Comparison of ENCODE assay signal across 16 cellular contexts in the genomic region with DNA sequence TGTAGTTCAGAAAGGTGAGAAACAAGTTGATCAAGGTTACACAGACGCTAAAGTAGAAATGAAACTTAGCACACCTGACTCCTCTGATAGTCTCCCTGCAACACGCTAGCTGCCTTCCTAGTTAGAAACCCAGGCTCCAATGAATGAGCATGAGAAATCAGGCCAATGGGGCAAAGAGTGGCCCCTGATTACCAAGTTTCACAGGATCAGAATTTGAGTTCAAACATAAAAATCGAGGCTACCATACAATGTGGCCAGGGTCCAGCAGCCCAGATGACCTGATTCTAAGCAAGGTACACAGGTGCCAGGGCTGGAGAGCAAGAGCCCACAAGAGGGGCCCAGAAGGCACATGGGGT. TPM values are rescaled to one million over a fixed set of nuclear protein-coding genes. Genes with fewer than 3 reads are reported as not detected.
A peak's percentile ranks its signal among the peaks of the same experiment; 100 is the strongest.
DNase-seq lines count a peak whose midpoint lies in the region; ATAC-seq and TF ChIP-seq lines count a peak whose summit lies in the region.
"Had no signal": no experiment of that assay in that cellular context is flagged by ENCODE, and none has a peak within 500 bp of the region (broad histone marks: within the 10 kb centered on the region; RNA-seq: fewer than 3 reads in every experiment).

No MANE protein-coding gene starts in this region.

- H3K9me3 ChIP-seq in colonic mucosa: no peaks in the 10 kb centered on the region
- H3K9me3 ChIP-seq in sigmoid colon: no peaks in the 10 kb centered on the region
- H3K9me3 ChIP-seq: upper lobe of right lung had no signal

- H3K4me3 ChIP-seq in colonic mucosa (no peak overlapping the region), sigmoid colon (no peak overlapping the region)
- H3K4me3 ChIP-seq: lung, upper lobe of right lung had no signal

- intact Hi-C loops in colonic mucosa (cut with DNase I): no loop called here
- intact Hi-C loops in sigmoid colon (cut with DNase I): no loop called here

- H3K9ac ChIP-seq in colonic mucosa (ENCODE audit: low read depth in 2 of 2, low read length in 2 of 2): no peak overlapping the region

- no peaks in the 10 kb centered on the region for H3K27me3 ChIP-seq in colonic mucosa
- H3K27me3 ChIP-seq in sigmoid colon: no peaks in the 10 kb centered on the region
- H3K27me3 ChIP-seq: upper lobe of right lung had no signal

- TF ChIP-seq POLR2A in sigmoid colon (IDR thresholded peaks at IDR 0.05): no peak

- ATAC-seq in GM18511 (IDR thresholded peaks at IDR 0.05; ENCODE audit: unreplicated experiment) (peak; percentile 58), HG02759 (IDR thresholded peaks at IDR 0.05; ENCODE audit: unreplicated experiment) (peak; percentile 38)
- ATAC-seq in stimulated activated naive CD8-positive, alpha-beta T cell treated with anti-CD3 and anti-CD28 coated beads, Interleukin-15, Interleukin-2, amounts not matched to agents 100 U/mL and 50 U/mL, for 24 hours: no peak
- ATAC-seq: activated naive CD8-positive, alpha-beta T cell treated with anti-CD3 and anti-CD28 coated beads, Interleukin-2, amount 50 U/mL, for 24 hours; upper lobe of right lung had no signal

- DNase-seq in colonic mucosa: no peak
- no peak for DNase-seq in sigmoid colon
- DNase-seq in stimulated activated naive CD8-positive, alpha-beta T cell treated with anti-CD3 and anti-CD28 coated beads, Interleukin-15, Interleukin-2, amounts not matched to agents 100 U/mL and 50 U/mL, for 24 hours: no peak
- DNase-seq in activated effector memory CD4-positive, alpha-beta T cell treated with Interleukin-2 at 50 U/mL for 16 hours: no peak
- no peak for DNase-seq in mesenteric fat pad (ENCODE audit: low spot score)
- no peak for DNase-seq in nucleus accumbens (lab: John Stamatoyannopoulos, UW)
- DNase-seq: activated naive CD8-positive, alpha-beta T cell treated with anti-CD3 and anti-CD28 coated beads, Interleukin-2, amount 50 U/mL, for 24 hours; AML-193; H7; NCI-H2171; upper lobe of right lung had no signal

- H3K27ac ChIP-seq in colonic mucosa: peak overlapping the region; percentile 29
- peak overlapping the region; percentile 19 to 67 (median 38) for H3K27ac ChIP-seq in sigmoid colon
- H3K27ac ChIP-seq: upper lobe of right lung had no signal

- 35 to 77% methylated on average over 3 of the region's 3 CpGs for WGBS in sigmoid colon, 2 donors

- TF ChIP-seq EP300 in sigmoid colon (IDR thresholded peaks at IDR 0.05): no peak

- H3K4me1 ChIP-seq in colonic mucosa: peaks cover 4% of the 10 kb centered on the region
- peaks cover 0 to 28% (median 10%) of the 10 kb centered on the region in 4 donors for H3K4me1 ChIP-seq in sigmoid colon

- H3K36me3 ChIP-seq in colonic mucosa: no peaks in the 10 kb centered on the region
- H3K36me3 ChIP-seq in sigmoid colon: no peaks in the 10 kb centered on the region
- H3K36me3 ChIP-seq: upper lobe of right lung had no signal

- TF ChIP-seq CTCF in colonic mucosa (IDR thresholded peaks at IDR 0.05) (no peak), sigmoid colon (IDR thresholded peaks at IDR 0.05) (no peak)

RNA-seq across cellular contexts. Expression of gene PLD1, which starts 7.7 kb away (rescaled TPM):
- 10 to 100 TPM; 49.6 to 81.3 TPM for total RNA-seq in colonic mucosa
- 10 to 100 TPM in 2 of 4 donors, 1 to 10 TPM in 2; 8.6 to 19.9 (median 10.8) TPM for total RNA-seq in sigmoid colon
- 10 to 100 TPM; 12.2 to 24.3 (median 16.2) TPM for polyA plus RNA-seq in sigmoid colon
- 15.9 TPM for total RNA-seq in mesenteric fat pad

RNA-seq across cellular contexts. Expression of gene TMEM212, which starts 40.6 kb away (rescaled TPM):
- not detected for total RNA-seq in colonic mucosa
- total RNA-seq in sigmoid colon: not detected
- not detected for polyA plus RNA-seq in sigmoid colon
- total RNA-seq in mesenteric fat pad: not detected
- total RNA-seq: Daoy, H7, pulmonary artery endothelial cell, upper lobe of right lung had no signal
